In the genomic region with DNA sequence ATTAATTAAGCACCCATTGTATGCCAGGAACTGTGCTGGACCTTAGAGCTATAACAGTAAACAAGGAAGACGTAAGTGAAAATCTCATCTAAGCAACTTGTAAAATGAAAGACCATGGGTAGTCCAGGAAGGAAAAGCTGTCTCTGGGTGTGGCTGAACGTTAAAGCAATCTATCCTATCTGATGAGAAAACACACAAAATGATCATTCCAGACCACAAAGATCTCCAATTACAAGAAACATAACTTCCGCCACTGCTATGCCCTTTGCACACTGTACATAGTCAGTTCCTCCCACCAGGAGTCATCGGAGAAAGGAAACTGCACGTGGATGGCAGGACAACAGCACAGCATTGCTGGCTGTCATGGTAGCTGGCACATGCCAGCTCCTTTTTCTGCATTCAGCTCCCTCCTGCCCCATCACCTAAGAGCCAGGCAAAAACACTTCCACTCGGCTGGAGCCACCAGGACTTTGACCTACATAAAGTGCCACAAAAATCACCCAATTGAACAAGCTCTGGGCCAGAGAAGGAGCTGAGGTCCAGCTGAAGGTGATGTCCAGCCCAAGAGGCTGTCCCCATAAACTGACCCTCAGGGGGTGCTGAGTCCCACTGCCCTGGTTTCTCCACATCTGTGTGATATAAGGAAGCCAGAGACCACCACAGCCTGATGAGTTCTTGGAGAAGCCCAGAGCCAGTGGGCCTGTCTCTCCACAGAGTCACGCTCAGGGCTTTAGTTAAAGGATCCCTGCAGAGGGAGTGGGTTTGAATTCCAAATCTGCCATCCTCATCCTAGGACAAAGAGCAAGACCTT, we compare ENCODE assay signal across 10 cellular contexts. TPM values are rescaled to one million over a fixed set of nuclear protein-coding genes. Genes with fewer than 3 reads are reported as not detected.
A peak's percentile ranks its signal among the peaks of the same experiment; 100 is the strongest.
DNase-seq lines count a peak whose midpoint lies in the region; ATAC-seq and TF ChIP-seq lines count a peak whose summit lies in the region.
"Had no signal": no experiment of that assay in that cellular context is flagged by ENCODE, and none has a peak within 500 bp of the region (broad histone marks: within the 10 kb centered on the region; RNA-seq: fewer than 3 reads in every experiment).

No MANE protein-coding gene starts in this region.

- H3K27me3 ChIP-seq in BLaER1 treated with 17β-estradiol and CSF1 and Interleukin-3, amounts not matched to agents 10 nM and 100 nM, result peaks cover 0 to 21% (median 0%) of the 10 kb centered on the region in 11 experiments; a peak in 5 of 22 replicates
- H3K27me3 ChIP-seq in lung (ENCODE audit: control insufficient read depth, insufficient read depth), result no peaks in the 10 kb centered on the region
- H3K27me3 ChIP-seq: ascending aorta had no signal

- H3K4me3 ChIP-seq in BLaER1 treated with 17β-estradiol and CSF1 and Interleukin-3, amounts not matched to agents 10 nM and 100 nM, result 0 out of 20 replicates have a peak overlapping the region, but pooled peaks of 1 of the 10 experiments have one; percentile 25
- no peak overlapping the region for H3K4me3 ChIP-seq in lung
- H3K4me3 ChIP-seq: ascending aorta had no signal

- H3K36me3 ChIP-seq in BLaER1 treated with 17β-estradiol and CSF1 and Interleukin-3, amounts not matched to agents 10 nM and 100 nM, result peaks cover 0 to under 1% (median 0%) of the 10 kb centered on the region in 11 experiments; a peak in 1 of 22 replicates
- H3K36me3 ChIP-seq in lung (ENCODE audit: control insufficient read depth in 2 of 2, insufficient read depth in 2 of 2, low read length in 2 of 2), result no peaks in the 10 kb centered on the region
- H3K36me3 ChIP-seq: ascending aorta had no signal

- ATAC-seq in lung (ENCODE audit: insufficient read depth, low FRiP score), result no peak
- no peak for ATAC-seq in HG02610 (IDR thresholded peaks at IDR 0.05; ENCODE audit: unreplicated experiment)
- ATAC-seq in WTC11, result no peak

- CTCF ChIA-PET in WTC11 (lab: Charles Lee), result interaction anchor here (2.6 kb wide), 1 partner anchor 9 kb away, joined by 17 read pairs; no protein-coding TSS in a partner anchor

- H3K4me1 ChIP-seq in BLaER1 treated with 17β-estradiol and CSF1 and Interleukin-3, amounts not matched to agents 10 nM and 100 nM, result peaks cover 45 to 75% (median 70%) of the 10 kb centered on the region in 10 experiments
- peaks cover 3 to 21% of the 10 kb centered on the region in 2 donors for H3K4me1 ChIP-seq in lung (ENCODE audit: control insufficient read depth in 2 of 2, insufficient read depth in 2 of 2, low read length in 2 of 2)

- TF ChIP-seq CTCF in VCaP (conservative IDR thresholded peaks at IDR 0.05) (no peak), lung (IDR thresholded peaks at IDR 0.05; ENCODE audit: control extremely low read depth, extremely low read depth) (no peak), WTC11 (IDR thresholded peaks at IDR 0.05) (no peak)

- no peaks in the 10 kb centered on the region for H3K27me3 Mint-ChIP-seq in WTC11 (ENCODE audit: low read depth)

- H3K27ac Mint-ChIP-seq in WTC11, result no peak overlapping the region

- no peak overlapping the region for H3K4me3 Mint-ChIP-seq in WTC11

- H3K9me3 ChIP-seq in BLaER1 treated with 17β-estradiol and CSF1 and Interleukin-3, amounts not matched to agents 10 nM and 100 nM (replicated peaks in 1 of 11), result peaks cover 11 to 17% (median 15%) of the 10 kb centered on the region in 11 experiments
- H3K9me3 ChIP-seq in lung (ENCODE audit: control insufficient read depth in 2 of 2, insufficient read depth in 1 of 2, low read length in 1 of 2), result no peaks in the 10 kb centered on the region
- H3K9me3 ChIP-seq: ascending aorta had no signal

- H3K4me1 Mint-ChIP-seq in WTC11, result peaks cover 37% of the 10 kb centered on the region

- H3K9me3 Mint-ChIP-seq in WTC11, result no peaks in the 10 kb centered on the region

- no peaks in the 10 kb centered on the region for H3K36me3 Mint-ChIP-seq in WTC11

- H3K27ac ChIP-seq in BLaER1 treated with 17β-estradiol and CSF1 and Interleukin-3, amounts not matched to agents 10 nM and 100 nM, result peak overlapping the region in 9 of 11 experiments; percentile 7 to 98 (median 86); a peak in 17 of 22 replicates
- H3K27ac ChIP-seq in VCaP (peak overlapping the region; percentile 86), lung (ENCODE audit: low read depth in 1 of 2, low read length in 1 of 2) (peak overlapping the region; percentile 29 to 81)
- H3K27ac ChIP-seq: ascending aorta had no signal

- H3K9ac ChIP-seq in BLaER1 treated with 17β-estradiol and CSF1 and Interleukin-3, amounts not matched to agents 10 nM and 100 nM, result peak overlapping the region in 7 of 11 experiments; percentile 6 to 84 (median 80); a peak in 11 of 22 replicates

- peak; percentile 85 for DNase-seq in HT1080 (ENCODE audit: low read depth)
- DNase-seq in lung (ENCODE audit: low spot score), result no peak
- DNase-seq in amniotic stem cell (lab: John Stamatoyannopoulos, UW), result no peak
- DNase-seq in activated T-cell treated with anti-CD3 and anti-CD28 coated beads, Interleukin-2, amount 50 U/mL, for 48 hours, result no peak
- DNase-seq in WTC11 (ENCODE audit: low spot score), result no peak
- DNase-seq: NCI-H2227 treated with DMSO at 0.1 percent for 48 hours had no signal

- H4K20me1 ChIP-seq in BLaER1 treated with 17β-estradiol and CSF1 and Interleukin-3, amounts not matched to agents 10 nM and 100 nM, result peaks cover 0 to 13% (median 0%) of the 10 kb centered on the region in 11 experiments; a peak in 5 of 22 replicates

- POLR2A ChIA-PET in WTC11 (lab: Charles Lee), result no interaction called here

- peak overlapping the region; percentile 63 to 95 (median 89) for H3K4me2 ChIP-seq in BLaER1 treated with 17β-estradiol and CSF1 and Interleukin-3, amounts not matched to agents 10 nM and 100 nM

- WGBS in lung, 2 donors, result 45 to 60% methylated on average over 7 of the region's 7 CpGs

TF ChIP-seq in WTC11, 78 proteins besides CTCF, POLR2A, EP300 and RAD21:
- TF ChIP-seq, protein P1, sequence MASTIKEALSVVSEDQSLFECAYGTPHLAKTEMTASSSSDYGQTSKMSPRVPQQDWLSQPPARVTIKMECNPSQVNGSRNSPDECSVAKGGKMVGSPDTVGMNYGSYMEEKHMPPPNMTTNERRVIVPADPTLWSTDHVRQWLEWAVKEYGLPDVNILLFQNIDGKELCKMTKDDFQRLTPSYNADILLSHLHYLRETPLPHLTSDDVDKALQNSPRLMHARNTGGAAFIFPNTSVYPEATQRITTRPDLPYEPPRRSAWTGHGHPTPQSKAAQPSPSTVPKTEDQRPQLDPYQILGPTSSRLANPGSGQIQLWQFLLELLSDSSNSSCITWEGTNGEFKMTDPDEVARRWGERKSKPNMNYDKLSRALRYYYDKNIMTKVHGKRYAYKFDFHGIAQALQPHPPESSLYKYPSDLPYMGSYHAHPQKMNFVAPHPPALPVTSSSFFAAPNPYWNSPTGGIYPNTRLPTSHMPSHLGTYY (CRISPR knock-in tag; IDR thresholded peaks at IDR 0.05), result no peak
- TF ChIP-seq, protein P2, sequence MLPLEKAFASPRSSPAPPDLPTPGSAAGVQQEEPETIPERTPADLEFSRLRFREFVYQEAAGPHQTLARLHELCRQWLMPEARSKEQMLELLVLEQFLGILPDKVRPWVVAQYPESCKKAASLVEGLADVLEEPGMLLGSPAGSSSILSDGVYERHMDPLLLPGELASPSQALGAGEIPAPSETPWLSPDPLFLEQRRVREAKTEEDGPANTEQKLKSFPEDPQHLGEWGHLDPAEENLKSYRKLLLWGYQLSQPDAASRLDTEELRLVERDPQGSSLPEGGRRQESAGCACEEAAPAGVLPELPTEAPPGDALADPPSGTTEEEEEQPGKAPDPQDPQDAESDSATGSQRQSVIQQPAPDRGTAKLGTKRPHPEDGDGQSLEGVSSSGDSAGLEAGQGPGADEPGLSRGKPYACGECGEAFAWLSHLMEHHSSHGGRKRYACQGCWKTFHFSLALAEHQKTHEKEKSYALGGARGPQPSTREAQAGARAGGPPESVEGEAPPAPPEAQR (CRISPR knock-in tag; IDR thresholded peaks at IDR 0.05), result no peak
- no peak for TF ChIP-seq FOXK1 (CRISPR knock-in tag; IDR thresholded peaks at IDR 0.05)
TF ChIP-seq in WTC11: peak in this region for 0.

RNA-seq across cellular contexts. Expression of a gene that starts 56.4 kb away (rescaled TPM):
- 0.08 TPM in 1 of 2 replicates, not detected in the other for total RNA-seq in HT1080 (2014; rRNA removed; shearing (Covaris generic))
- 0.08 TPM in 1 of 2 replicates, not detected in the other for polyA plus RNA-seq in HT1080 (2015; cell fraction: cytosol; rRNA removed)
- 0.05 and 0.19 TPM in 2 replicates for polyA plus RNA-seq in HT1080 (2015; cell fraction: nucleus; rRNA removed)
- 1 to 10 TPM; 1.4 to 1.5 TPM for total RNA-seq in lung
- polyA plus RNA-seq in lung, result under 1 TPM; 0.16 to 0.50 TPM
- total RNA-seq in WTC11 (2021), result 5.4 to 6.3 TPM (median 5.5 TPM) in 3 replicates
- total RNA-seq: ascending aorta had no signal
